17 cellular contexts compared by ENCODE assay signal in the genomic region with DNA sequence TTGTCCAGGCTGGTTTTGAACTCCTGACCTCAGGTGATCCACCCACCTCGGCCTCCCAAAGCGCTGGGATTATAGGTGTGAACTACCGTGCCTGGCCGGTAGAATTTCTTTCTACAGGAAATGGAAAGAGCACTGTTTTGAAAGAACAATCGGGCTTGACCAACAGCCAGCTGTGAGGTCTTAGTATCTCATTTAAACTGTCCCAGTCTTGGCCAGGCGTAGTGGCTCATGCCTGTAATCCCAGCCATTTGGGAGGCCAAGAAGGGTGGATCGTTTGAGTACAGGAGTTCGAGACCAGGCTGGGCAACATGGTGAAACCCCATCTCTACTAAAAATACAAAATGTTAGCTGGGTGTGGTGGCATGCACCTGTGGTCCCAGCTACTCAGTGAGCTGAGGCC. TPM values are rescaled to one million over a fixed set of nuclear protein-coding genes. Genes with fewer than 3 reads are reported as not detected.
"Had no signal": no experiment of that assay in that cellular context is flagged by ENCODE, and none has a peak within 500 bp of the region (broad histone marks: within the 10 kb centered on the region; RNA-seq: fewer than 3 reads in every experiment).

No MANE protein-coding gene starts in this region.

RNA-seq across cellular contexts. Expression of a gene that starts 17.8 kb away (rescaled TPM):
- total RNA-seq: activated naive CD4-positive, alpha-beta T cell treated with anti-CD3 and anti-CD28 coated beads for 36 hours; activated naive CD4-positive, alpha-beta T cell treated with anti-CD3 and anti-CD28 coated beads, Interleukin-2, amount 50 U/mL, for 72 hours; activated naive CD8-positive, alpha-beta T cell treated with anti-CD3 and anti-CD28 coated beads for 36 hours; activated naive CD8-positive, alpha-beta T cell treated with anti-CD3 and anti-CD28 coated beads, Interleukin-2, amount 10 ng/mL, durations not matched to agents 7 days and 5 days; activated T-cell treated with anti-CD3 and anti-CD28 coated beads, Interleukin-2, amount 50 U/mL, for 4 hours; activated T-cell treated with anti-CD3 and anti-CD28 coated beads, Interleukin-2, amount 50 U/mL, for 72 hours; activated T-helper 1 cell treated with anti-CD3 and anti-CD28 coated beads, Interleukin-12 subunit alpha, Interleukin-12 subunit beta, Interleukin-2, Interleukin-4 antibody, amounts not matched to agents 30 ng/mL and 10 ng/mL and 1 ng/mL, durations not matched to agents 14 hours and 24 hours and 36 hours; activated T-helper 17 cell treated with anti-CD3 and anti-CD28 coated beads, Interleukin-2, amount 50 U/mL, for 72 hours; activated T-helper 2 cell treated with anti-CD3 and anti-CD28 coated beads, Interferon-gamma antibody, Interleukin-2, Interleukin-4, amounts not matched to agents 10 μg/mL and 5 μg/mL and 100 μg/mL, durations not matched to agents 14 hours and 24 hours and 36 hours; adrenal gland; aorta; ascending aorta; body of pancreas; breast epithelium; cardiac muscle cell; cardiac septum had no signal
- polyA plus RNA-seq: adipose tissue, aorta had no signal
